8 cellular contexts compared by ENCODE assay signal in genomic region chr11:106585061-106585460, GRCh38.
DNase-seq lines count a peak whose midpoint lies in the region; ATAC-seq and TF ChIP-seq lines count a peak whose summit lies in the region.
"Had no signal": no experiment of that assay in that cellular context is flagged by ENCODE, and none has a peak within 500 bp of the region (broad histone marks: within the 10 kb centered on the region; RNA-seq: fewer than 3 reads in every experiment).

No MANE protein-coding gene starts in this region.

- no TSS peak for BruUV-seq in mammary epithelial cell (replicated peaks; lab: Mats Ljungman, UMichigan)

- TF ChIP-seq RAD21 in neural cell (conservative IDR thresholded peaks at IDR 0.05), result peak; percentile 21

- no peak overlapping the region for H3K4me3 ChIP-seq in mammary epithelial cell (replicated peaks in 1 of 3; ENCODE audit: insufficient read depth in 1 of 3, low read depth in 2 of 3, low read length in 3 of 3)
- H3K4me3 ChIP-seq in neural cell (ENCODE audit: low read length), result no peak overlapping the region
- H3K4me3 ChIP-seq in uterus, result no peak overlapping the region

- H3K27ac ChIP-seq in mammary epithelial cell (ENCODE audit: insufficient read depth, low read depth, low read length) (no peak overlapping the region), neural cell (ENCODE audit: low read length) (no peak overlapping the region), uterus (no peak overlapping the region)

- TF ChIP-seq EP300 in neural cell (conservative IDR thresholded peaks at IDR 0.05; ENCODE audit: poor library complexity, severe bottlenecking), result no peak

- WGBS in mammary epithelial cell (ENCODE audit: low coverage, missing lambda C conversion rate), result 76% methylated on average over 5 of the region's 5 CpGs

- no peaks in the 10 kb centered on the region for H3K36me3 ChIP-seq in mammary epithelial cell (ENCODE audit: insufficient read depth, low read length)
- no peaks in the 10 kb centered on the region for H3K36me3 ChIP-seq in neural cell (ENCODE audit: insufficient read depth, low read length)
- H3K36me3 ChIP-seq in uterus, result no peaks in the 10 kb centered on the region

- H3K9me2 ChIP-seq in neural cell (ENCODE audit: insufficient read depth, low read length), result no peaks in the 10 kb centered on the region

- H3K9me3 ChIP-seq in mammary epithelial cell (replicated peaks; ENCODE audit: insufficient read depth, low read length) (no peaks in the 10 kb centered on the region), neural cell (ENCODE audit: low read length) (no peaks in the 10 kb centered on the region), uterus (no peaks in the 10 kb centered on the region)

- H2AFZ ChIP-seq in mammary epithelial cell (ENCODE audit: low read depth, low read length), result no peak overlapping the region
- no peak overlapping the region for H2AFZ ChIP-seq in neural cell (ENCODE audit: low read depth, low read length)

- H3K4me2 ChIP-seq in mammary epithelial cell (ENCODE audit: insufficient read depth, low read depth, low read length) (no peak overlapping the region), neural cell (ENCODE audit: low read length) (no peak overlapping the region)

- TF ChIP-seq CTCF in LNCAP (IDR thresholded peaks at IDR 0.05) (peak; percentile 23), mammary epithelial cell (conservative IDR thresholded peaks at IDR 0.05 in 1 of 2, IDR thresholded peaks at IDR 0.05 in 1 of 2; ENCODE audit: extremely low read depth in 1 of 2, insufficient read depth in 1 of 2, low read depth in 1 of 2, low read length in 2 of 2) (peak; percentile 46 to 68), neural cell (IDR thresholded peaks at IDR 0.05; ENCODE audit: poor library complexity, severe bottlenecking) (no peak), uterus (IDR thresholded peaks at IDR 0.05) (peak in 1 of 4 experiments; percentile 11)

- TF ChIP-seq POLR2A in uterus (IDR thresholded peaks at IDR 0.05), result no peak

- in situ Hi-C loops in G401 (cut with HindIII; ENCODE audit: low sequenced_read_pairs), result no loop called here
- in situ Hi-C loops in mammary epithelial cell (cut with MboI; ENCODE audit: low sequenced_read_pairs in 2 of 2), result loop anchor here (25.0 kb wide), 1 partner anchor 273 kb away; no protein-coding TSS in a partner anchor

- intact Hi-C loops in mammary epithelial cell (cut with micrococcal nuclease) (loop anchor here (1.0 to 5.0 kb wide), 6 partner anchors 266 to 497 kb away; no protein-coding TSS in a partner anchor), uterus (cut with DNase I; ENCODE audit: low total_unique reads) (no loop called here)

- H3K27me3 ChIP-seq in mammary epithelial cell (ENCODE audit: insufficient read depth, low read length) (no peaks in the 10 kb centered on the region), neural cell (ENCODE audit: insufficient read depth, low read depth, low read length) (no peaks in the 10 kb centered on the region), uterus (no peaks in the 10 kb centered on the region)

- no peaks in the 10 kb centered on the region for H4K20me1 ChIP-seq in mammary epithelial cell (ENCODE audit: insufficient read depth, low read length)
- no peaks in the 10 kb centered on the region for H4K20me1 ChIP-seq in neural cell (ENCODE audit: insufficient read depth)

- DNase-seq in G401 (ENCODE audit: low spot score), result peak; percentile 12
- peak; percentile 20 for DNase-seq in mammary epithelial cell
- no peak for DNase-seq in NCI-H2081 treated with DMSO at 0.1 percent for 48 hours (lab: John Stamatoyannopoulos, UW)
- DNase-seq in uterus, result no peak
- DNase-seq: activated CD4-positive, alpha-beta T cell treated with anti-CD3 and anti-CD28 coated beads for 48 hours had no signal

- ATAC-seq in GM19455 (IDR thresholded peaks at IDR 0.05; ENCODE audit: unreplicated experiment), result no peak

- dilution Hi-C loops in mammary epithelial cell (cut with HindIII; ENCODE audit: low sequenced_read_pairs), result no loop called here

- CTCF ChIA-PET in mammary epithelial cell (lab: Charles Lee; ENCODE audit: low non-redundant PET), result interaction anchor here (0.5 to 0.6 kb wide), 2 partner anchors 385 to 1944 kb away, joined by 3 read pairs; no protein-coding TSS in a partner anchor

- H3K79me2 ChIP-seq in mammary epithelial cell (ENCODE audit: insufficient read depth, low read length), result no peaks in the 10 kb centered on the region
- no peaks in the 10 kb centered on the region for H3K79me2 ChIP-seq in neural cell (replicated peaks; ENCODE audit: insufficient read depth, low read length)

- no peaks in the 10 kb centered on the region for H3K4me1 ChIP-seq in mammary epithelial cell (ENCODE audit: insufficient read depth, low read length)
- no peaks in the 10 kb centered on the region for H3K4me1 ChIP-seq in uterus

- no peaks in the 10 kb centered on the region for H3F3A ChIP-seq in neural cell (ENCODE audit: insufficient read depth, low read length, poor library complexity, severe bottlenecking)

- H3K9ac ChIP-seq in mammary epithelial cell (ENCODE audit: insufficient read depth, low read length) (no peak overlapping the region), neural cell (ENCODE audit: low read length) (no peak overlapping the region)

TF ChIP-seq in neural cell, 6 proteins besides CTCF, POLR2A, EP300 and RAD21:
- TF ChIP-seq EZH2 (IDR thresholded peaks at IDR 0.05; ENCODE audit: borderline replicate concordance, insufficient read depth, low read length, poor library complexity, severe bottlenecking) (no peak), REST (IDR thresholded peaks at IDR 0.05; ENCODE audit: borderline replicate concordance) (no peak), POLR2AphosphoS5 (IDR thresholded peaks at IDR 0.05) (no peak), TAF1 (IDR thresholded peaks at IDR 0.05; ENCODE audit: low read depth) (no peak), MXI1 (conservative IDR thresholded peaks at IDR 0.05; ENCODE audit: poor library complexity, severe bottlenecking) (no peak), SMC3 (conservative IDR thresholded peaks at IDR 0.05; ENCODE audit: poor library complexity) (no peak)

Comparison
In these comparisons a context has a peak if more than half of its experiments do, and no peak if none do; other contexts are left out.
1. DNase-seq: peak in G401 (single experiment) and mammary epithelial cell (single experiment); none in NCI-H2081 treated with DMSO at 0.1 percent for 48 hours (single experiment) and uterus (0 of 2).